ENCODE assay signal across 9 cellular contexts in the genomic region with DNA sequence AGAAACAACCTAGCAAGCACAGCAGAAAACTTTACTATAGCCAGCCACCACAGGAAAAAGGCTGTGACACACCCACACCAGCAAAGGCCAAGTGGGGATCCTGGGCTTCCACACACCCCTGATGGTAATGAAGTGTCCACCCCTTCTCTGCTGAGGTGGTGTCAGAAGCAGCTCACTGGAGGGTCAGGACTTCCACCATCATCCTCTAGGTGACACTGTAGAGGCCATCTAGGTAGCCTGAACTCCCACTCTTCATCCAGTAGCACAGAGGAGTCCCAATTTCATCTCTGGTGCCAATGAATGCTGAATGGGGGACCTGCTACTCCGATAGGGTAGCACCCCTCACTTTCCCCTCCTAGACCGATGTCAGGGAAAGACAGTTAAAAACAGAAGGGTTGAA.
DNase-seq lines count a peak whose midpoint lies in the region; ATAC-seq, FAIRE-seq and TF ChIP-seq lines count a peak whose summit lies in the region.
"Had no signal": no experiment of that assay in that cellular context is flagged by ENCODE, and none has a peak within 500 bp of the region (broad histone marks: within the 10 kb centered on the region; RNA-seq: fewer than 3 reads in every experiment).

No MANE protein-coding gene starts in this region.

- DNase-seq in H54 (ENCODE audit: insufficient read length, low spot score), result peak; percentile 22
- peak; percentile 27 for DNase-seq in KBM-7
- peak; percentile 1 to 65 for DNase-seq in T47D (ENCODE audit: low read depth in 1 of 2, low spot score in 1 of 2)
- no peak for DNase-seq in retinal pigment epithelial cell (ENCODE audit: low read depth)
- no peak for DNase-seq in medulla oblongata (ENCODE audit: extremely low spot score)
- no peak for DNase-seq in NCI-H1092 (lab: John Stamatoyannopoulos, UW)

- peak; percentile 95 for FAIRE-seq in H54 (lab: Jason Lieb, UNC)
- FAIRE-seq: TTC549 had no signal

- TF ChIP-seq CTCF in GM12875 (IDR thresholded peaks at IDR 0.05; ENCODE audit: borderline replicate concordance, insufficient read depth, low read depth, low read length), result peak; percentile 91
- peak; percentile 60 for TF ChIP-seq CTCF in retinal pigment epithelial cell (conservative IDR thresholded peaks at IDR 0.05; ENCODE audit: low read depth, low read length)

- H3K4me3 ChIP-seq in GM12875 (ENCODE audit: low read depth, low read length) (no peak overlapping the region), retinal pigment epithelial cell (ENCODE audit: low read length) (no peak overlapping the region)

- in situ Hi-C loops in KBM-7 (cut with MboI; ENCODE audit: low pct_unique_long_range_greater_than_20kb, low sequenced_read_pairs), result no loop called here
- in situ Hi-C loops in T47D (cut with HindIII; ENCODE audit: low pct_unique_long_range_greater_than_20kb, low sequenced_read_pairs), result no loop called here

- no peak for ATAC-seq in GM21528 (IDR thresholded peaks at IDR 0.05; ENCODE audit: low FRiP score, unreplicated experiment)

- TF ChIP-seq POLR2A in H54 (IDR thresholded peaks at IDR 0.05; ENCODE audit: low read depth, low read length), result no peak

Comparison
In these comparisons a context has a peak if more than half of its experiments do, and no peak if none do; other contexts are left out.
1. DNase-seq: peak in H54 (single experiment), KBM-7 (single experiment) and T47D (2 of 2); none in retinal pigment epithelial cell (single experiment), medulla oblongata (single experiment) and NCI-H1092 (single experiment).